In the genomic region with DNA sequence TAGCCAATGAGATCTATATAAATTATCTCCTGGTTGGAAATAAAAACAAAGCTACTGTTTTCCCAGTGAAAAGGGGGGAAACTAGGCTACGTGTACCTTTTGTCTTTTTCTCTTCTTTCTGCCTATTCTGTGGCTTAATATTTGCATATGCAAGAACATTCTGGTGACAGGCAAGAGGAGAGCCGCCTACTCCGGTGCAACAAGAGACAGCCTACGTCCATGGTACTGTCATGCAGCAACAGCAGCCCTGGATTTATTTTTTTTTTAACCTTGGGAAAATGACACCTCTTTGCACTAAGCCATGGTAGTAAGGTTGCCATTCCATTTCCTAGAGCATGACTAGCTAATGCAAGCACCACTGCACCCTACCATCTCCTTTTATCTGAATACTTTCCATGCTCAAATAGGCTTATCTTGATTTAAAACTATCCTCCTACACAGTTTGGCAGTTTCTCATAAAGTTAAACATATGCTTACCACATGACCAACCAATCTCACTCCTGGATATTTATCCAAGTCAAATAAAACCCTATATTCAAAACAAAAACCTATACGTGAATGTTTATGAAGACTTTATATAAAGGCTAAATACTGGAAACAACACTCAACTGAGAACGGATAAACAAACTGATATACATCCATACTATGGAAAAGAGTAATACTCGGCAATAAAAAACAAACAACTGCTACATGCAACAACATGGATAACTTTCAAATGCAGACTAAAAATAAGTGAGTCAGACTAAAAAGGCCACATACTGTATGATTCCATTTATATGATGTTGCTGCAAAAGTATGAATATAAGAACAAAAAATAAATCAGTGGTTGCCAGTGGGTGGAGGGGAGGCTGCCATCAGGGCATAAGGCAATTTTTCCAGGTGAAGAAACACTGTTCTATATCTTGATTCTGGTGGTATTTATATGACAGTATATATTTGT, we compare ENCODE assay signal across 21 cellular contexts. TPM values are rescaled to one million over a fixed set of nuclear protein-coding genes. Genes with fewer than 3 reads are reported as not detected.
A peak's percentile ranks its signal among the peaks of the same experiment; 100 is the strongest.
DNase-seq lines count a peak whose midpoint lies in the region; ATAC-seq and TF ChIP-seq lines count a peak whose summit lies in the region.
"Had no signal": no experiment of that assay in that cellular context is flagged by ENCODE, and none has a peak within 500 bp of the region (broad histone marks: within the 10 kb centered on the region; RNA-seq: fewer than 3 reads in every experiment).

No MANE protein-coding gene starts in this region.

- peaks cover 9 to 11% of the 10 kb centered on the region in 2 experiments for H3K4me1 Mint-ChIP-seq in H9

- no peaks in the 10 kb centered on the region for H3K27me3 Mint-ChIP-seq in H9 (ENCODE audit: low read depth)
- H3K27me3 Mint-ChIP-seq: IgD-negative memory B cell had no signal

- H3K9me3 Mint-ChIP-seq in H9, result no peaks in the 10 kb centered on the region
- H3K9me3 Mint-ChIP-seq: IgD-negative memory B cell, nephron had no signal

- ATAC-seq in left colon (peak; percentile 27), HG02759 (IDR thresholded peaks at IDR 0.05; ENCODE audit: unreplicated experiment) (no peak)

- TF ChIP-seq CTCF in H9 (conservative IDR thresholded peaks at IDR 0.05) (no peak), stomach (IDR thresholded peaks at IDR 0.05) (no peak)

- intact Hi-C loops in left colon (cut with DNase I, micrococcal nuclease) (loop anchor here in 1 of 2 donors (5.0 to 10.0 kb wide), 2 partner anchors 490 to 1067 kb away; no protein-coding TSS in a partner anchor), stomach (cut with DNase I; ENCODE audit: low total_unique reads) (no loop called here)

- DNase-seq in H9 (no peak), amniotic epithelial cell (ENCODE audit: low read depth) (peak; percentile 74), left colon (no peak), stomach (no peak), SW480 (ENCODE audit: low spot score) (no peak)
- DNase-seq in activated naive CD4-positive, alpha-beta T cell treated with Interleukin-2 at 50 U/mL for 16 hours, result no peak
- DNase-seq: activated CD4-positive, alpha-beta T cell treated with anti-CD3 and anti-CD28 coated beads, Interleukin-2, amount 50 U/mL, for 1 hour; activated CD8-positive, alpha-beta memory T cell treated with anti-CD3 and anti-CD28 coated beads, Interleukin-2, amount 50 U/mL, for 48 hours; activated effector memory CD4-positive, alpha-beta T cell treated with Interleukin-2 at 50 U/mL for 16 hours; central memory CD4-positive, alpha-beta T cell; DMS79; effector CD4-positive, alpha-beta T cell; MG63; NCI-H774; Right ventricle myocardium superior; T-helper 1 cell; tibial artery; WERI-Rb-1 had no signal

- H3K4me3 ChIP-seq in stomach, result no peak overlapping the region
- H3K4me3 ChIP-seq: MG63, tibial artery had no signal

- no peaks in the 10 kb centered on the region for H4K20me1 ChIP-seq in H9 (ENCODE audit: control insufficient read depth, insufficient read depth, insufficient read length)

- no peaks in the 10 kb centered on the region for H3K9me3 ChIP-seq in H9 (ENCODE audit: control insufficient read depth, low read depth, low read length)
- H3K9me3 ChIP-seq in stomach, result no peaks in the 10 kb centered on the region
- H3K9me3 ChIP-seq: MG63, tibial artery had no signal

- H2AFZ ChIP-seq in H9 (ENCODE audit: low read length), result no peak overlapping the region

- no peaks in the 10 kb centered on the region for H3K23me2 ChIP-seq in H9 (ENCODE audit: insufficient read length, low read depth, low read length, poor library complexity, severe bottlenecking)

- H3T11ph ChIP-seq in H9 (ENCODE audit: low read length), result no peak overlapping the region

- H2BK20ac ChIP-seq in H9 (ENCODE audit: low read depth, low read length, poor library complexity, severe bottlenecking), result no peak overlapping the region

- no peak for TF ChIP-seq POLR2A in stomach (IDR thresholded peaks at IDR 0.05)

- H3K27ac Mint-ChIP-seq in H9, result peak overlapping the region in 2 of 3 experiments; percentile 4 to 64; a peak in 2 of 7 replicates
- H3K27ac Mint-ChIP-seq: IgD-negative memory B cell, nephron had no signal

- no peak overlapping the region for H4K91ac ChIP-seq in H9 (ENCODE audit: insufficient read length, low read depth, low read length)

- H3K27me3 ChIP-seq in H9 (ENCODE audit: insufficient read depth, low read length) (no peaks in the 10 kb centered on the region), stomach (no peaks in the 10 kb centered on the region)
- H3K27me3 ChIP-seq: MG63, tibial artery had no signal

- H3K27ac ChIP-seq in H9 (ENCODE audit: insufficient read length, low read depth, low read length) (no peak overlapping the region), stomach (peak overlapping the region; percentile 15 to 83 (median 57))
- H3K27ac ChIP-seq: tibial artery, WERI-Rb-1 had no signal

- H4K5ac ChIP-seq in H9 (ENCODE audit: insufficient read length, low read depth, low read length), result no peak overlapping the region

- no peak overlapping the region for H3K4ac ChIP-seq in H9 (ENCODE audit: low read depth, low read length)

- H3K9ac ChIP-seq in H9 (ENCODE audit: extremely low read depth, insufficient read length, low read length), result no peak overlapping the region

- no peak overlapping the region for H2BK12ac ChIP-seq in H9 (ENCODE audit: insufficient read length, low read depth, low read length)

- H3K36me3 ChIP-seq in stomach, result peaks cover 0 to 30% (median 10%) of the 10 kb centered on the region in 4 donors

- H3K4me3 Mint-ChIP-seq in H9, result no peak overlapping the region
- H3K4me3 Mint-ChIP-seq: IgD-negative memory B cell, nephron had no signal

- H3K18ac ChIP-seq in H9 (ENCODE audit: insufficient read length, low read depth, low read length), result no peak overlapping the region

- H3K79me1 ChIP-seq in H9 (ENCODE audit: insufficient read depth, low read depth, low read length, poor library complexity, severe bottlenecking), result no peaks in the 10 kb centered on the region

- peaks cover 11 to 22% (median 16%) of the 10 kb centered on the region in 3 experiments; a peak in 6 of 7 replicates for H3K36me3 Mint-ChIP-seq in H9 (ENCODE audit: insufficient read depth in 1 of 3, low read depth in 3 of 3)

- no peak overlapping the region for H2BK15ac ChIP-seq in H9 (ENCODE audit: low read depth, low read length)

- H3K79me2 ChIP-seq in H9 (ENCODE audit: insufficient read depth, low read length), result no peaks in the 10 kb centered on the region

- H3K14ac ChIP-seq in H9 (ENCODE audit: insufficient read depth, low read length), result no peak overlapping the region

- H2AK5ac ChIP-seq in H9 (ENCODE audit: insufficient read length, low read length), result no peak overlapping the region

- H3K4me2 ChIP-seq in H9 (ENCODE audit: insufficient read depth, insufficient read length, low read length), result no peak overlapping the region

- no peak overlapping the region for H2BK5ac ChIP-seq in H9 (ENCODE audit: insufficient read length, low read length)

- H3K56ac ChIP-seq in H9 (ENCODE audit: insufficient read length, low read depth, low read length), result no peak overlapping the region

- TF ChIP-seq EP300 in stomach (IDR thresholded peaks at IDR 0.05), result no peak

- no peak overlapping the region for H2BK120ac ChIP-seq in H9 (ENCODE audit: low read depth, low read length, poor library complexity, severe bottlenecking)

- H3K4me1 ChIP-seq in H9 (ENCODE audit: insufficient read depth, low read length) (no peaks in the 10 kb centered on the region), stomach (peaks cover 0 to 57% (median 36%) of the 10 kb centered on the region in 4 donors)

- WGBS in H9 (ENCODE audit: extremely low coverage, insufficient read length, low lambda C conversion rate), result 100% methylated on average over 1 of the region's 7 CpGs
- WGBS in stomach, 5 donors, result 34 to 60% (median 54%) methylated on average over 7 of the region's 7 CpGs

- no peak overlapping the region for H3K23ac ChIP-seq in H9 (ENCODE audit: insufficient read length, low read depth, low read length)

- no peak overlapping the region for H4K8ac ChIP-seq in H9 (replicated peaks; ENCODE audit: insufficient read length, low read depth, low read length)

RNA-seq across cellular contexts. Expression of a gene that starts 17.3 kb away (rescaled TPM):
- 17.0 and 17.1 TPM in 2 replicates for total RNA-seq in H9 (2021)
- 1 to 10 TPM; 2.3 to 2.8 TPM for total RNA-seq in left colon
- 1 to 10 TPM in 3 of 5 donors, not detected in 2; 1.3 to 4.4 (median 1.7) TPM for total RNA-seq in stomach
- polyA plus RNA-seq in stomach, result 1 to 10 TPM; 2.4 to 3.2 (median 2.5) TPM

RNA-seq across cellular contexts. Expression of a gene that starts 17.4 kb away (rescaled TPM):
- total RNA-seq in H9 (2021) (20.3 and 21.9 TPM in 2 replicates), left colon (10 to 100 TPM; 15.7 to 17.2 TPM), stomach (10 to 100 TPM; 11.7 to 42.6 (median 29.9) TPM)
- 1 to 10 TPM; 8.1 to 9.6 (median 9.4) TPM for polyA plus RNA-seq in stomach
